In the genomic region with DNA sequence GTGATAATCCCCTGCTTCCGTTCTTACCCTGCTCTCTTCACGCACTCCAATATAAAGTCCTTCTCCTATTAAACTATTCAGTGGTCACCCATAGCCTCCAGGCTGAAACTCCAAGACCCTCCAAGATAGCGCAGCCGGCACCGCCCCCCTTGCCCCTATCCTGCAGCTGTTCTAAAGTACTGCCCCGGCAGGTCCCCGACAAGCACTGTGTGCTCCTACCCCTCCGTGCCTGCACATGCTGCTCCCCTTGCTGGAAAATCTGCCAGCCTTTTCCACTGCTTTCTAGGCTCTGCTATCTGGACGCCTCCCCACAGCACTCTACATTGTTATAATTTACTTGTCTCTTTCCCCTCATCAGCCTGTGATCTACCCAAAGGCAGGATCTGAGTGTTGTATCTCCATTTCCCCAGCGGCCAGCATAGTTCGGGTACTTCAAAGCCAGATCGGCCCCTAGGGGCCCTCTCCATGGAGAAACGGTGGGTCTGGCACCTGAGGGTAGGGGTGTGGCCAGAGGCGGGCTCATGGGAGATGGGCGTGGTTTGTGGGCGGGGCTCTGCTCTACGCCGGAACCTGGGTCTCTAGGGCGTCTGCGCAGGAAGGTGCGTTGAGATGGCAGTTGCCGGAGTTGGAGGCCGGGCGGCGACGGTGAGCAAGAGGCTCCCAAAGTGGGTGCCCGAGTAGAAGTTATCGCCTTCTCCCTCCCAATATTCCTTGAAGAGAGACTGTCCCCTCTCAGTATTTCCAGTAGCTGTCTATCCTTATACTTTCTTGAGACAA, we compare ENCODE assay signal across 9 cellular contexts.
DNase-seq lines count a peak whose midpoint lies in the region; ATAC-seq, FAIRE-seq and TF ChIP-seq lines count a peak whose summit lies in the region.
"Had no signal": no experiment of that assay in that cellular context is flagged by ENCODE, and none has a peak within 500 bp of the region (broad histone marks: within the 10 kb centered on the region; RNA-seq: fewer than 3 reads in every experiment).

No MANE protein-coding gene starts in this region.

- H3K27me3 ChIP-seq in HUES48 (ENCODE audit: control insufficient read depth, insufficient read depth, low read length) (no peaks in the 10 kb centered on the region), iPS DF 6.9 (ENCODE audit: control insufficient read depth, insufficient read depth, low read length) (no peaks in the 10 kb centered on the region)

- H3K9me3 ChIP-seq in HUES48 (ENCODE audit: control insufficient read depth, insufficient read depth, low read length), result no peaks in the 10 kb centered on the region
- no peaks in the 10 kb centered on the region for H3K9me3 ChIP-seq in iPS DF 6.9 (ENCODE audit: control insufficient read depth, insufficient read depth, low read length)

- H3K27me3 Mint-ChIP-seq in activated T-helper 2 cell treated with anti-CD3 and anti-CD28 coated beads, Interferon-gamma antibody, Interleukin-2, Interleukin-4, amounts not matched to agents 10 μg/mL and 5 μg/mL and 100 μg/mL, durations not matched to agents 14 hours and 24 hours and 36 hours (ENCODE audit: low read depth), result peaks cover 15% of the 10 kb centered on the region

- H3K36me3 ChIP-seq in HUES48 (ENCODE audit: control insufficient read depth, insufficient read depth, low read length) (peaks cover 17% of the 10 kb centered on the region), iPS DF 6.9 (ENCODE audit: control insufficient read depth, insufficient read depth, low read length) (no peaks in the 10 kb centered on the region)

- ATAC-seq in HG03108 (IDR thresholded peaks at IDR 0.05; ENCODE audit: unreplicated experiment) (no peak), GM21381 (IDR thresholded peaks at IDR 0.05; ENCODE audit: unreplicated experiment) (no peak)

- H3K4me3 ChIP-seq in HUES48 (ENCODE audit: low read depth, low read length) (peak overlapping the region; percentile 63), iPS DF 6.9 (ENCODE audit: low read length) (peak overlapping the region; percentile 21; the same call in 1 of the 2 replicates)

- H3K9ac ChIP-seq in HUES48 (ENCODE audit: low read depth, low read length), result no peak overlapping the region

- H3K27ac ChIP-seq in HUES48 (ENCODE audit: low read depth, low read length) (no peak overlapping the region), iPS DF 6.9 (ENCODE audit: low read length) (no peak overlapping the region)

- peaks cover 11% of the 10 kb centered on the region for H3K4me1 ChIP-seq in HUES48 (ENCODE audit: control insufficient read depth, insufficient read depth, low read length)
- H3K4me1 ChIP-seq in iPS DF 6.9 (ENCODE audit: control insufficient read depth, insufficient read depth, low read length), result no peaks in the 10 kb centered on the region

- H3K36me3 Mint-ChIP-seq in activated T-helper 2 cell treated with anti-CD3 and anti-CD28 coated beads, Interferon-gamma antibody, Interleukin-2, Interleukin-4, amounts not matched to agents 10 μg/mL and 5 μg/mL and 100 μg/mL, durations not matched to agents 14 hours and 24 hours and 36 hours (ENCODE audit: low read depth), result no peaks in the 10 kb centered on the region

- no peak overlapping the region for H3K27ac Mint-ChIP-seq in activated T-helper 2 cell treated with anti-CD3 and anti-CD28 coated beads, Interferon-gamma antibody, Interleukin-2, Interleukin-4, amounts not matched to agents 10 μg/mL and 5 μg/mL and 100 μg/mL, durations not matched to agents 14 hours and 24 hours and 36 hours

- peaks cover 3% of the 10 kb centered on the region for H3K4me1 Mint-ChIP-seq in activated T-helper 2 cell treated with anti-CD3 and anti-CD28 coated beads, Interferon-gamma antibody, Interleukin-2, Interleukin-4, amounts not matched to agents 10 μg/mL and 5 μg/mL and 100 μg/mL, durations not matched to agents 14 hours and 24 hours and 36 hours (ENCODE audit: low read depth)

- no peaks in the 10 kb centered on the region for H3K9me3 Mint-ChIP-seq in activated T-helper 2 cell treated with anti-CD3 and anti-CD28 coated beads, Interferon-gamma antibody, Interleukin-2, Interleukin-4, amounts not matched to agents 10 μg/mL and 5 μg/mL and 100 μg/mL, durations not matched to agents 14 hours and 24 hours and 36 hours

- no peak for FAIRE-seq in H54 (lab: Jason Lieb, UNC)
- FAIRE-seq: endothelial cell of umbilical vein had no signal

- peak; percentile 30 for DNase-seq in activated T-helper 2 cell treated with anti-CD3 and anti-CD28 coated beads, Interferon-gamma antibody, Interleukin-2, Interleukin-4, amounts not matched to agents 10 μg/mL and 5 μg/mL and 100 μg/mL, durations not matched to agents 14 hours and 24 hours and 36 hours (ENCODE audit: low spot score)
- DNase-seq in iPS DF 6.9 (ENCODE audit: low read depth, low spot score), result peak; percentile 80
- peak; percentile 43 for DNase-seq in stimulated activated CD4-positive, alpha-beta T cell treated with anti-CD3 and anti-CD28 coated beads, Interleukin-4, amount 100 ng/mL, for 1 hour
- DNase-seq in H54 (ENCODE audit: insufficient read length, low spot score), result no peak
- DNase-seq in C1 segment of cervical spinal cord (lab: John Stamatoyannopoulos, UW), result no peak

- no peak overlapping the region for H3K4me3 Mint-ChIP-seq in activated T-helper 2 cell treated with anti-CD3 and anti-CD28 coated beads, Interferon-gamma antibody, Interleukin-2, Interleukin-4, amounts not matched to agents 10 μg/mL and 5 μg/mL and 100 μg/mL, durations not matched to agents 14 hours and 24 hours and 36 hours (ENCODE audit: low read depth)

- intact Hi-C loops in activated T-helper 2 cell treated with anti-CD3 and anti-CD28 coated beads, Interferon-gamma antibody, Interleukin-2, Interleukin-4, amounts not matched to agents 10 μg/mL and 5 μg/mL and 100 μg/mL, durations not matched to agents 14 hours and 24 hours and 36 hours (cut with micrococcal nuclease), result no loop called here

- no peak for TF ChIP-seq POLR2A in H54 (IDR thresholded peaks at IDR 0.05; ENCODE audit: low read depth, low read length)

- no CpG with 5 or more reads among the region's 28 CpGs for WGBS in iPS DF 6.9 (ENCODE audit: insufficient coverage, insufficient read length)

Comparison
In these comparisons a context has a peak if more than half of its experiments do, and no peak if none do; other contexts are left out.
1. DNase-seq: peak in activated T-helper 2 cell treated with anti-CD3 and anti-CD28 coated beads, Interferon-gamma antibody, Interleukin-2, Interleukin-4, amounts not matched to agents 10 μg/mL and 5 μg/mL and 100 μg/mL, durations not matched to agents 14 hours and 24 hours and 36 hours (single experiment), iPS DF 6.9 (single experiment) and stimulated activated CD4-positive, alpha-beta T cell treated with anti-CD3 and anti-CD28 coated beads, Interleukin-4, amount 100 ng/mL, for 1 hour (single experiment); none in H54 (single experiment) and C1 segment of cervical spinal cord (0 of 14).